9 cellular contexts compared by ENCODE assay signal in the genomic region with DNA sequence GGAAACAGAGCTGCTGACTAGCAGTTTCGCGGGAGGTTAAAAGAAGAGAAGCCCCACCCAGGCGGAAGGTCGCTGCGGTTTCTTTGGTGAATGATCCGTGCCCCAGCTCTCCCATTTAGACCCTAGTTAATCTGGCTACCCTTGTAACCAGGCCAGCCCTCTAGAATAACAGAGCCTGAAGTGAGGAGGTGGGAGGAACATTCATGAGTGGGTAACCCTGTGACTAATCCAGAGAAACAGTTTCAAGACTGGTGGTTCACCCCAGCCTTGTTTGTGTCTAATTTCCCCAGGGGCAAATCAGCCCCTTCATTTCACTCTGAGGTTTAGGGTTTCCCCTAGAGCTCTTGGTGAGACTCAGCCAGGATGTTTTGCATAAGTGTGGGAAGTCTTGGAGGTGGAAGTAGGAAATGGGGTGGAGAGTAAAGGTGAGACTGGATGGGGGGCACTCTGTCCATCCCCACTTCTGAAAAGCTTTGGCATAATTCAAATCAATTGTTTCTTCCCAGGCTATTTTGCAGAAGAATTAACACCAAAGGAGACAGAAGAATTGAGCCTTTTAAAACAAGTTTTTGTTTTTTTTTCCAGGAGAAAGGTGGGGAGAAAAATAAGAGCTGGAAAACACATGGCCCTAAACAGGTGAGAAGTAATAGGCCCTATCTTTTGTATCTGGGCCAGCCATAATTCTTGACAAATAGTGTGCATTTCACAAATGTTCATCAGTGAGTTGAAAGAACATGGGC.
DNase-seq lines count a peak whose midpoint lies in the region; ATAC-seq and TF ChIP-seq lines count a peak whose summit lies in the region.
"Had no signal": no experiment of that assay in that cellular context is flagged by ENCODE, and none has a peak within 500 bp of the region (broad histone marks: within the 10 kb centered on the region; RNA-seq: fewer than 3 reads in every experiment).

No MANE protein-coding gene starts in this region.

- H3K4me3 ChIP-seq in CD8-positive, alpha-beta T cell (ENCODE audit: low read depth, low read length) = peak overlapping the region; percentile 5

- peak overlapping the region; percentile 86 for H3K27ac Mint-ChIP-seq in CD8-positive, alpha-beta T cell
- H3K27ac Mint-ChIP-seq in IgD-negative memory B cell = peak overlapping the region; percentile 76 to 88 (median 84)
- H3K27ac Mint-ChIP-seq in activated CD4-positive, alpha-beta memory T cell treated with anti-CD3 and anti-CD28 coated beads for 36 hours = peak overlapping the region; percentile 80
- H3K27ac Mint-ChIP-seq in stimulated activated naive CD8-positive, alpha-beta T cell treated with anti-CD3 and anti-CD28 coated beads, Interleukin-15, Interleukin-2, amounts not matched to agents 100 ng/mL and 50 ng/mL, for 24 hours = peak overlapping the region; percentile 91

- H3K9me3 ChIP-seq in CD8-positive, alpha-beta T cell (ENCODE audit: low read length) = no peaks in the 10 kb centered on the region

- H3K4me1 ChIP-seq in CD8-positive, alpha-beta T cell (ENCODE audit: insufficient read depth, low read length) = peaks cover 72% of the 10 kb centered on the region

- H3K27me3 Mint-ChIP-seq in CD8-positive, alpha-beta T cell (ENCODE audit: low read depth) = peaks cover 7% of the 10 kb centered on the region
- H3K27me3 Mint-ChIP-seq in IgD-negative memory B cell = no peaks in the 10 kb centered on the region
- H3K27me3 Mint-ChIP-seq in activated CD4-positive, alpha-beta memory T cell treated with anti-CD3 and anti-CD28 coated beads for 36 hours = peaks cover 11% of the 10 kb centered on the region
- peaks cover 15% of the 10 kb centered on the region for H3K27me3 Mint-ChIP-seq in stimulated activated naive CD8-positive, alpha-beta T cell treated with anti-CD3 and anti-CD28 coated beads, Interleukin-15, Interleukin-2, amounts not matched to agents 100 ng/mL and 50 ng/mL, for 24 hours

- no peaks in the 10 kb centered on the region for H3K9me3 Mint-ChIP-seq in CD8-positive, alpha-beta T cell
- peaks cover 0 to 5% (median 3%) of the 10 kb centered on the region in 3 donors for H3K9me3 Mint-ChIP-seq in IgD-negative memory B cell
- H3K9me3 Mint-ChIP-seq in activated CD4-positive, alpha-beta memory T cell treated with anti-CD3 and anti-CD28 coated beads for 36 hours = peaks cover 22% of the 10 kb centered on the region
- H3K9me3 Mint-ChIP-seq in stimulated activated naive CD8-positive, alpha-beta T cell treated with anti-CD3 and anti-CD28 coated beads, Interleukin-15, Interleukin-2, amounts not matched to agents 100 ng/mL and 50 ng/mL, for 24 hours = peaks cover 11% of the 10 kb centered on the region

- CTCF ChIA-PET in CD8-positive, alpha-beta T cell (lab: Charles Lee) = interaction anchor here (0.7 to 1.1 kb wide), 3 partner anchors 9 to 344 kb away, joined by 3 to 4 read pairs (median 3); no protein-coding TSS in a partner anchor
- CTCF ChIA-PET in activated CD4-positive, alpha-beta memory T cell treated with anti-CD3 and anti-CD28 coated beads for 36 hours (lab: Charles Lee) = interaction anchor here (1.1 to 1.9 kb wide), 6 partner anchors 11 to 732 kb away, joined by 3 to 5 read pairs (median 4); no protein-coding TSS in a partner anchor

- no peaks in the 10 kb centered on the region for H3K36me3 Mint-ChIP-seq in CD8-positive, alpha-beta T cell
- H3K36me3 Mint-ChIP-seq in IgD-negative memory B cell = peaks cover 2% of the 10 kb centered on the region
- H3K36me3 Mint-ChIP-seq in activated CD4-positive, alpha-beta memory T cell treated with anti-CD3 and anti-CD28 coated beads for 36 hours = peaks cover 24% of the 10 kb centered on the region
- peaks cover 34% of the 10 kb centered on the region for H3K36me3 Mint-ChIP-seq in stimulated activated naive CD8-positive, alpha-beta T cell treated with anti-CD3 and anti-CD28 coated beads, Interleukin-15, Interleukin-2, amounts not matched to agents 100 ng/mL and 50 ng/mL, for 24 hours (ENCODE audit: low read depth)

- POLR2A ChIA-PET in CD8-positive, alpha-beta T cell (lab: Charles Lee) = interaction anchor here (0.6 to 4.1 kb wide), 7 partner anchors 12 to 750 kb away, joined by 3 to 26 read pairs (median 4); partner anchors contain the start of gene TLE3
- POLR2A ChIA-PET in activated CD4-positive, alpha-beta memory T cell treated with anti-CD3 and anti-CD28 coated beads for 36 hours (lab: Charles Lee) = interaction anchor here (0.6 to 2.8 kb wide), 10 partner anchors 12 to 1905 kb away, joined by 3 to 43 read pairs (median 4); partner anchors contain the start of gene TLE3

- peak; percentile 16 to 83 (median 76) for DNase-seq in CD8-positive, alpha-beta T cell
- peak; percentile 92 for DNase-seq in activated CD4-positive, alpha-beta memory T cell treated with anti-CD3 and anti-CD28 coated beads for 36 hours
- peak; percentile 49 for DNase-seq in iPS-NIHi7 (ENCODE audit: extremely low spot score)
- DNase-seq in DMS153 (lab: John Stamatoyannopoulos, UW) = no peak
- no peak for DNase-seq in ureter (ENCODE audit: low spot score)

- H3K27me3 ChIP-seq in CD8-positive, alpha-beta T cell (ENCODE audit: insufficient read depth, low read length) = no peaks in the 10 kb centered on the region

- H3K27ac ChIP-seq in CD8-positive, alpha-beta T cell (ENCODE audit: low read depth, low read length) = no peak overlapping the region
- H3K27ac ChIP-seq: epithelial cell of prostate had no signal

- H3K36me3 ChIP-seq in CD8-positive, alpha-beta T cell (ENCODE audit: insufficient read depth, low read length) = no peaks in the 10 kb centered on the region

- ATAC-seq in CD8-positive, alpha-beta T cell = peak; percentile 70
- peak; percentile 83 for ATAC-seq in GM21423 (IDR thresholded peaks at IDR 0.05; ENCODE audit: unreplicated experiment)

- peak overlapping the region; percentile 58 for H3K4me3 Mint-ChIP-seq in CD8-positive, alpha-beta T cell
- peak overlapping the region; percentile 54 to 93 (median 76) for H3K4me3 Mint-ChIP-seq in IgD-negative memory B cell
- H3K4me3 Mint-ChIP-seq in activated CD4-positive, alpha-beta memory T cell treated with anti-CD3 and anti-CD28 coated beads for 36 hours = peak overlapping the region; percentile 52
- peak overlapping the region; percentile 63 for H3K4me3 Mint-ChIP-seq in stimulated activated naive CD8-positive, alpha-beta T cell treated with anti-CD3 and anti-CD28 coated beads, Interleukin-15, Interleukin-2, amounts not matched to agents 100 ng/mL and 50 ng/mL, for 24 hours

- peaks cover 75% of the 10 kb centered on the region for H3K4me1 Mint-ChIP-seq in CD8-positive, alpha-beta T cell (ENCODE audit: low read depth)
- peaks cover 61 to 70% (median 66%) of the 10 kb centered on the region in 3 donors for H3K4me1 Mint-ChIP-seq in IgD-negative memory B cell
- peaks cover 95% of the 10 kb centered on the region for H3K4me1 Mint-ChIP-seq in activated CD4-positive, alpha-beta memory T cell treated with anti-CD3 and anti-CD28 coated beads for 36 hours (ENCODE audit: low read depth)
- peaks cover 87% of the 10 kb centered on the region for H3K4me1 Mint-ChIP-seq in stimulated activated naive CD8-positive, alpha-beta T cell treated with anti-CD3 and anti-CD28 coated beads, Interleukin-15, Interleukin-2, amounts not matched to agents 100 ng/mL and 50 ng/mL, for 24 hours (ENCODE audit: low read depth)

- no peak for TF ChIP-seq CTCF in CD8-positive, alpha-beta T cell (IDR thresholded peaks at IDR 0.05)

- intact Hi-C loops in CD8-positive, alpha-beta T cell (cut with DNase I, micrococcal nuclease) = loop anchor here (1.0 to 10.0 kb wide), 7 partner anchors 13 to 917 kb away; no protein-coding TSS in a partner anchor
- intact Hi-C loops in activated CD4-positive, alpha-beta memory T cell treated with anti-CD3 and anti-CD28 coated beads for 36 hours (cut with micrococcal nuclease) = loop anchor here (1.0 to 10.0 kb wide), 11 partner anchors 36 to 792 kb away; no protein-coding TSS in a partner anchor

Comparison
In these comparisons a context has a peak if more than half of its experiments do, and no peak if none do; other contexts are left out.
1. DNase-seq: peak in CD8-positive, alpha-beta T cell (7 of 7), activated CD4-positive, alpha-beta memory T cell treated with anti-CD3 and anti-CD28 coated beads for 36 hours (single experiment) and iPS-NIHi7 (single experiment); none in DMS153 (single experiment) and ureter (single experiment).
2. Peak in every context shown above with its lines, with median percentiles within 50 percentile points of each other: H3K27ac Mint-ChIP-seq and H3K4me3 Mint-ChIP-seq.